ENCODE assay signal across 28 cellular contexts in the genomic region with DNA sequence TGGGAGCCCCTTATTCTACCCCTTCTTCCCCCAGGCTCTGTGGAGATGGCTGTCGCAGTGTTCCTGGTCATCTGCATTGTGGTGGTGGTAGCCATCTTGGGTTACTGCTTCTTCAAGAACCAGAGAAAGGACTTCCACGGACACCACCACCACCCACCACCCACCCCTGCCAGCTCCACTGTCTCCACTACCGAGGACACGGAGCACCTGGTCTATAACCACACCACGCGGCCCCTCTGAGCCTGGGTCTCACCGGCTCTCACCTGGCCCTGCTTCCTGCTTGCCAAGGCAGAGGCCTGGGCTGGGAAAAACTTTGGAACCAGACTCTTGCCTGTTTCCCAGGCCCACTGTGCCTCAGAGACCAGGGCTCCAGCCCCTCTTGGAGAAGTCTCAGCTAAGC. TPM values are rescaled to one million over a fixed set of nuclear protein-coding genes. Genes with fewer than 3 reads are reported as not detected.
DNase-seq lines count a peak whose midpoint lies in the region; ATAC-seq, FAIRE-seq and TF ChIP-seq lines count a peak whose summit lies in the region.
"Had no signal": no experiment of that assay in that cellular context is flagged by ENCODE, and none has a peak within 500 bp of the region (broad histone marks: within the 10 kb centered on the region; RNA-seq: fewer than 3 reads in every experiment).

No MANE protein-coding gene starts in this region.

- ATAC-seq in HepG2 (no peak), right lobe of liver (no peak), aorta (ENCODE audit: low FRiP score) (no peak), HG03139 (IDR thresholded peaks at IDR 0.05; ENCODE audit: unreplicated experiment) (no peak)
- ATAC-seq: activated naive CD8-positive, alpha-beta T cell treated with anti-CD3 and anti-CD28 coated beads, Interleukin-2, amount 50 U/mL, for 24 hours had no signal

- peak overlapping the region; percentile 10; the same call in 1 of the 2 replicates for H3K9ac ChIP-seq in HepG2 (ENCODE audit: insufficient read depth, low read depth, low read length)

- H3K4me2 ChIP-seq in HepG2 (ENCODE audit: low read depth, low read length) (peak overlapping the region; percentile 83; the same call in 1 of the 2 replicates), osteoblast (ENCODE audit: insufficient read depth, low read length) (no peak overlapping the region)

- no TSS peak for BruUV-seq in HepG2 (replicated peaks; lab: Mats Ljungman, UMichigan)

- H2AFZ ChIP-seq in HepG2 (ENCODE audit: low read length), result peak overlapping the region; percentile 76
- no peak overlapping the region for H2AFZ ChIP-seq in osteoblast (ENCODE audit: low read length)

- CTCF ChIA-PET in HepG2 (lab: Yijun Ruan, JAX; ENCODE audit: low intra/inter-chr PET ratio, low total read pairs), result interaction anchor here (3.8 kb wide), 1 partner anchor 37 kb away, joined by 80 read pairs; the partner anchor contains the start of gene VPS18

- H3K9me3 ChIP-seq in HepG2 (ENCODE audit: low read length), result no peaks in the 10 kb centered on the region
- no peaks in the 10 kb centered on the region for H3K9me3 ChIP-seq in right lobe of liver
- H3K9me3 ChIP-seq in osteoblast (ENCODE audit: low read depth, low read length), result no peaks in the 10 kb centered on the region
- H3K9me3 ChIP-seq in aorta (ENCODE audit: control insufficient read depth, low read length), result no peaks in the 10 kb centered on the region
- H3K9me3 ChIP-seq: gastroesophageal sphincter, uterus had no signal

- FAIRE-seq in HepG2 (lab: Jason Lieb, UNC), result no peak
- FAIRE-seq: G401.6 had no signal

- H3K4me3 ChIP-seq in HepG2 (replicated peaks in 1 of 3; ENCODE audit: insufficient read depth in 1 of 3, low read depth in 2 of 3, low read length in 3 of 3) (no peak overlapping the region), right lobe of liver (no peak overlapping the region), osteoblast (ENCODE audit: insufficient read depth, low read length) (no peak overlapping the region), aorta (ENCODE audit: low read length in 2 of 2) (no peak overlapping the region)
- H3K4me3 ChIP-seq: gastroesophageal sphincter, uterus had no signal

- H3K4me1 ChIP-seq in HepG2 (ENCODE audit: insufficient read depth, low read length), result peaks cover 59% of the 10 kb centered on the region
- no peaks in the 10 kb centered on the region for H3K4me1 ChIP-seq in right lobe of liver
- H3K4me1 ChIP-seq in osteoblast (ENCODE audit: insufficient read depth, low read length), result no peaks in the 10 kb centered on the region
- no peaks in the 10 kb centered on the region for H3K4me1 ChIP-seq in aorta (ENCODE audit: control insufficient read depth in 1 of 2, insufficient read depth in 2 of 2, low read length in 2 of 2)
- H3K4me1 ChIP-seq: uterus had no signal

- in situ Hi-C loops in HepG2 (cut with HindIII; ENCODE audit: extremely low pct_ligation_motif_present, low pct_unique_long_range_greater_than_20kb), result loop anchor here (5.0 kb wide), 1 partner anchor 36 kb away; the partner anchor contains the start of gene VPS18

- peaks cover 5% of the 10 kb centered on the region for H3K27me3 Mint-ChIP-seq in chondrocyte (ENCODE audit: low read depth)
- H3K27me3 Mint-ChIP-seq: activated naive CD8-positive, alpha-beta T cell treated with anti-CD3 and anti-CD28 coated beads, Interleukin-2, amount 50 U/mL, for 24 hours had no signal

- peaks cover 11% of the 10 kb centered on the region for H3K4me1 Mint-ChIP-seq in chondrocyte (ENCODE audit: low read depth)
- H3K4me1 Mint-ChIP-seq: activated naive CD8-positive, alpha-beta T cell treated with anti-CD3 and anti-CD28 coated beads, Interleukin-2, amount 50 U/mL, for 24 hours had no signal

- intact Hi-C loops in HepG2 (cut with micrococcal nuclease; ENCODE audit: unreplicated experiment), result no loop called here
- intact Hi-C loops in right lobe of liver (cut with DNase I), result loop anchor here in 1 of 2 donors (5.0 kb wide), 1 partner anchor 36 kb away; the partner anchor contains the start of gene VPS18
- intact Hi-C loops in aorta (cut with DNase I), result loop anchor here (2.0 to 10.0 kb wide), 2 partner anchors 36 to 328 kb away; no protein-coding TSS in a partner anchor

- TF ChIP-seq POLR2A in HepG2 (IDR thresholded peaks at IDR 0.05; ENCODE audit: insufficient read depth in 1 of 2, low read depth in 2 of 2, low read length in 2 of 2) (no peak), right lobe of liver (IDR thresholded peaks at IDR 0.05) (no peak)

- WGBS in HepG2 (ENCODE audit: low lambda C conversion rate), result 100% methylated on average over 1 of the region's 7 CpGs
- WGBS in right lobe of liver (ENCODE audit: insufficient coverage, low coverage, low lambda C conversion rate, missing lambda C conversion rate), result 63% methylated on average over 3 of the region's 7 CpGs
- 75 to 81% methylated on average over 7 of the region's 7 CpGs for WGBS in aorta, 2 donors

- TF ChIP-seq CTCF in HepG2 (CRISPR knock-in tag; IDR thresholded peaks at IDR 0.05) (no peak), right lobe of liver (IDR thresholded peaks at IDR 0.05) (no peak), chondrocyte (IDR thresholded peaks at IDR 0.05) (no peak), osteoblast (IDR thresholded peaks at IDR 0.05; ENCODE audit: extremely low read depth, low read depth, low read length) (no peak)

- no peaks in the 10 kb centered on the region for H3K9me3 Mint-ChIP-seq in chondrocyte (ENCODE audit: low read depth)
- H3K9me3 Mint-ChIP-seq: activated naive CD8-positive, alpha-beta T cell treated with anti-CD3 and anti-CD28 coated beads, Interleukin-2, amount 50 U/mL, for 24 hours; HFFc6; nephron had no signal

- DNase-seq in HepG2 (ENCODE audit: low spot score) (no peak), right lobe of liver (no peak), chondrocyte (ENCODE audit: low spot score) (peak; percentile 76), osteoblast (ENCODE audit: insufficient read length, low spot score, missing footprints) (peak; percentile 64), aorta (peak; percentile 26 to 59), HT-29 (ENCODE audit: low spot score) (no peak), NCI-H510A treated with DMSO at 0.1 percent for 48 hours (lab: John Stamatoyannopoulos, UW) (no peak)
- DNase-seq: activated CD4-positive, alpha-beta T cell treated with anti-CD3 and anti-CD28 coated beads, Interleukin-2, amount 50 U/mL, for 4 hours; activated effector memory CD4-positive, alpha-beta T cell treated with anti-CD3 and anti-CD28 coated beads, Interleukin-2, amount 50 U/mL, for 16 hours; activated naive CD8-positive, alpha-beta T cell treated with anti-CD3 and anti-CD28 coated beads, Interleukin-2, amount 50 U/mL, for 24 hours; C1 segment of cervical spinal cord; DMS 273 treated with DMSO at 0.1 percent for 48 hours; erythroblast; HFFc6; mesendoderm; NCI-H187; SIG-M5; stimulated activated CD8-positive, alpha-beta memory T cell treated with anti-CD3 and anti-CD28 coated beads, Interleukin-4, amount 100 ng/mL, for 48 hours; uterus; WERI-Rb-1 had no signal

- H3K36me3 Mint-ChIP-seq in chondrocyte (ENCODE audit: low read depth), result no peaks in the 10 kb centered on the region

- TF ChIP-seq EP300 in HepG2 (IDR thresholded peaks at IDR 0.05; ENCODE audit: low read depth in 2 of 2, low read length in 2 of 2) (no peak), HepG2 (CRISPR knock-in tag; IDR thresholded peaks at IDR 0.05; ENCODE audit: borderline replicate concordance) (no peak)

- H4K20me1 ChIP-seq in HepG2 (ENCODE audit: insufficient read depth, low read length), result no peaks in the 10 kb centered on the region
- H4K20me1 ChIP-seq in osteoblast (ENCODE audit: insufficient read depth, low read length), result no peaks in the 10 kb centered on the region

- H3K79me2 ChIP-seq in HepG2 (ENCODE audit: insufficient read depth, low read length) (no peaks in the 10 kb centered on the region), osteoblast (ENCODE audit: insufficient read depth, low read length) (no peaks in the 10 kb centered on the region)

- H3K36me3 ChIP-seq in HepG2 (replicated peaks in 1 of 2; ENCODE audit: control insufficient read depth in 1 of 2, insufficient read depth in 2 of 2, low read length in 2 of 2), result no peaks in the 10 kb centered on the region
- H3K36me3 ChIP-seq in right lobe of liver, result no peaks in the 10 kb centered on the region
- no peaks in the 10 kb centered on the region for H3K36me3 ChIP-seq in osteoblast (ENCODE audit: insufficient read depth, low read length)
- no peaks in the 10 kb centered on the region for H3K36me3 ChIP-seq in aorta (ENCODE audit: control insufficient read depth in 1 of 2, insufficient read depth in 2 of 2, low read length in 1 of 2)
- H3K36me3 ChIP-seq: gastroesophageal sphincter, uterus, WERI-Rb-1 had no signal

- POLR2A ChIA-PET in HepG2 (lab: Yijun Ruan, JAX), result interaction anchor here (1.3 to 3.1 kb wide), 2 partner anchors 38 to 64 kb away, joined by 7 to 40 read pairs; partner anchors contain the start of gene VPS18

- no peak for TF ChIP-seq RAD21 in HepG2 (CRISPR knock-in tag; IDR thresholded peaks at IDR 0.05)

- H3K27me3 ChIP-seq in HepG2 (ENCODE audit: control insufficient read depth in 1 of 2, insufficient read depth in 2 of 2, low read length in 2 of 2) (no peaks in the 10 kb centered on the region), right lobe of liver (no peaks in the 10 kb centered on the region), osteoblast (ENCODE audit: insufficient read depth, low read length) (no peaks in the 10 kb centered on the region), aorta (ENCODE audit: control insufficient read depth in 1 of 2, insufficient read depth in 2 of 2, low read length in 1 of 2) (no peaks in the 10 kb centered on the region)
- H3K27me3 ChIP-seq: uterus had no signal

- no peak overlapping the region for H3K27ac Mint-ChIP-seq in chondrocyte (ENCODE audit: unreplicated experiment)
- H3K27ac Mint-ChIP-seq: activated naive CD8-positive, alpha-beta T cell treated with anti-CD3 and anti-CD28 coated beads, Interleukin-2, amount 50 U/mL, for 24 hours; HFFc6 had no signal

- H3K27ac ChIP-seq in HepG2 (ENCODE audit: extremely low read length, insufficient read depth, low read length) (no peak overlapping the region), right lobe of liver (no peak overlapping the region), osteoblast (ENCODE audit: low read depth, low read length) (no peak overlapping the region), aorta (ENCODE audit: low read depth in 1 of 2, low read length in 2 of 2) (no peak overlapping the region)
- H3K27ac ChIP-seq: gastroesophageal sphincter, uterus had no signal

- no peak overlapping the region for H3K4me3 Mint-ChIP-seq in chondrocyte (ENCODE audit: unreplicated experiment)
- H3K4me3 Mint-ChIP-seq: activated naive CD8-positive, alpha-beta T cell treated with anti-CD3 and anti-CD28 coated beads, Interleukin-2, amount 50 U/mL, for 24 hours; HFFc6; nephron had no signal

RNA-seq across cellular contexts. Expression of gene SPINT1, which starts 12.9 kb away (rescaled TPM):
- total RNA-seq in HepG2 (2016; rRNA removed; fragmentation: Illumina TruSeq; extraction: Trizol), result 0.45 and 0.49 TPM in 2 replicates
- 0.10 and 0.44 TPM in 2 replicates for total RNA-seq in HepG2 (2016; cell fraction: cytosol; rRNA removed; fragmentation: Illumina TruSeq; extraction: Trizol; ENCODE audit: low read depth)
- total RNA-seq in HepG2 (2016; cell fraction: insoluble cytoplasmic fraction; rRNA removed; fragmentation: Illumina TruSeq; extraction: Trizol), result 0.21 and 0.50 TPM in 2 replicates
- total RNA-seq in HepG2 (2016; cell fraction: membrane; rRNA removed; fragmentation: Illumina TruSeq; extraction: Trizol), result 0.14 and 0.25 TPM in 2 replicates
- total RNA-seq in HepG2 (2016; cell fraction: nucleus; rRNA removed; fragmentation: Illumina TruSeq; extraction: Trizol), result 0.88 and 2.1 TPM in 2 replicates
- 2.5 and 2.8 TPM in 2 replicates for polyA plus RNA-seq in HepG2 (2011; rRNA removed)
- polyA plus RNA-seq in HepG2 (2011; cell fraction: cytosol; rRNA removed), result 3.4 and 3.9 TPM in 2 replicates
- 7.6 and 10.2 TPM in 2 replicates for polyA plus RNA-seq in HepG2 (2011; cell fraction: nucleus; rRNA removed)
- polyA plus RNA-seq in HepG2 (2012), result 2.7 and 2.9 TPM in 2 replicates
- 0.20 and 0.25 TPM in 2 replicates for polyA plus RNA-seq in HepG2 (2016; cell fraction: cytosol; fragmentation: Illumina TruSeq; extraction: Trizol; ENCODE audit: low read depth)
- 0.21 and 0.37 TPM in 2 replicates for polyA plus RNA-seq in HepG2 (2016; cell fraction: insoluble cytoplasmic fraction; fragmentation: Illumina TruSeq; extraction: Trizol; ENCODE audit: low read depth)
- polyA plus RNA-seq in HepG2 (2016; cell fraction: membrane; fragmentation: Illumina TruSeq; extraction: Trizol; ENCODE audit: low read depth), result 0.24 and 0.43 TPM in 2 replicates
- 3.0 TPM in 2 replicates for polyA plus RNA-seq in HepG2 (2016; cell fraction: nucleus; fragmentation: Illumina TruSeq; extraction: Trizol; ENCODE audit: insufficient read depth, low read depth)
- 0.37 and 3.2 TPM in 2 replicates for polyA minus RNA-seq in HepG2 (2011; rRNA and poly(A)+ RNA removed; ENCODE audit: low replicate concordance)
- 2.2 TPM in 2 replicates for polyA minus RNA-seq in HepG2 (2011; cell fraction: cytosol; rRNA and poly(A)+ RNA removed)
- 1.0 and 2.6 TPM in 2 replicates for polyA minus RNA-seq in HepG2 (2011; cell fraction: nucleus; rRNA and poly(A)+ RNA removed)
- total RNA-seq in right lobe of liver, result 1 to 10 TPM; 1.1 to 7.9 (median 3.0) TPM
- total RNA-seq in chondrocyte, result 0.87 to 2.0 TPM (median 0.87 TPM) in 3 replicates
- total RNA-seq in osteoblast, result 0.72 and 0.88 TPM in 2 replicates
- 1 to 10 TPM; 2.4 to 3.9 TPM for total RNA-seq in aorta
- 10 to 100 TPM in 1 of 2 donors, 1 to 10 TPM in 1; 1.9 to 15.5 TPM for polyA plus RNA-seq in aorta
- 481 and 534 TPM in 2 replicates for total RNA-seq in HT-29 (2014; rRNA removed; shearing (Covaris generic))

RNA-seq across cellular contexts. Expression of gene RHOV, which starts 17.3 kb away (rescaled TPM):
- total RNA-seq in HepG2 (2016; rRNA removed; fragmentation: Illumina TruSeq; extraction: Trizol), result 0.15 and 0.18 TPM in 2 replicates
- total RNA-seq in HepG2 (2016; cell fraction: cytosol; rRNA removed; fragmentation: Illumina TruSeq; extraction: Trizol; ENCODE audit: low read depth), result not detected in 2 replicates
- 0.15 TPM in 1 of 2 replicates, not detected in the other for total RNA-seq in HepG2 (2016; cell fraction: insoluble cytoplasmic fraction; rRNA removed; fragmentation: Illumina TruSeq; extraction: Trizol)
- 0.09 and 0.10 TPM in 2 replicates for total RNA-seq in HepG2 (2016; cell fraction: membrane; rRNA removed; fragmentation: Illumina TruSeq; extraction: Trizol)
- total RNA-seq in HepG2 (2016; cell fraction: nucleus; rRNA removed; fragmentation: Illumina TruSeq; extraction: Trizol), result not detected in 2 replicates
- 0.07 and 0.17 TPM in 2 replicates for polyA plus RNA-seq in HepG2 (2011; rRNA removed)
- 0.08 and 0.09 TPM in 2 replicates for polyA plus RNA-seq in HepG2 (2011; cell fraction: cytosol; rRNA removed)
- polyA plus RNA-seq in HepG2 (2011; cell fraction: nucleus; rRNA removed), result not detected in 2 replicates
- not detected in 2 replicates for polyA plus RNA-seq in HepG2 (2012)
- polyA plus RNA-seq in HepG2 (2016; cell fraction: cytosol; fragmentation: Illumina TruSeq; extraction: Trizol; ENCODE audit: low read depth), result 0.07 TPM in 1 of 2 replicates, not detected in the other
- 0.17 and 0.19 TPM in 2 replicates for polyA plus RNA-seq in HepG2 (2016; cell fraction: insoluble cytoplasmic fraction; fragmentation: Illumina TruSeq; extraction: Trizol; ENCODE audit: low read depth)
- 0.10 TPM in 1 of 2 replicates, not detected in the other for polyA plus RNA-seq in HepG2 (2016; cell fraction: membrane; fragmentation: Illumina TruSeq; extraction: Trizol; ENCODE audit: low read depth)
- polyA plus RNA-seq in HepG2 (2016; cell fraction: nucleus; fragmentation: Illumina TruSeq; extraction: Trizol; ENCODE audit: insufficient read depth, low read depth), result 0.27 and 0.37 TPM in 2 replicates
- 43.4 TPM in 1 of 2 replicates, not detected in the other for polyA minus RNA-seq in HepG2 (2011; rRNA and poly(A)+ RNA removed; ENCODE audit: low replicate concordance)
- 0.40 and 0.70 TPM in 2 replicates for polyA minus RNA-seq in HepG2 (2011; cell fraction: cytosol; rRNA and poly(A)+ RNA removed)
- polyA minus RNA-seq in HepG2 (2011; cell fraction: nucleus; rRNA and poly(A)+ RNA removed), result not detected in 2 replicates
- not detected for total RNA-seq in right lobe of liver
- total RNA-seq in chondrocyte, result 0.12 to 0.31 TPM in 2 of 3 replicates, not detected in the other
- 0.36 TPM in 1 of 2 replicates, not detected in the other for total RNA-seq in osteoblast
- total RNA-seq in aorta, result under 1 TPM; 0.19 to 0.30 TPM
- polyA plus RNA-seq in aorta, result under 1 TPM in 1 of 2 donors, not detected in 1; 0.15 TPM
- 30.4 and 33.5 TPM in 2 replicates for total RNA-seq in HT-29 (2014; rRNA removed; shearing (Covaris generic))
- total RNA-seq: pulmonary artery endothelial cell had no signal

RNA-seq across cellular contexts. Expression of gene PPP1R14D, which starts 28.2 kb away (rescaled TPM):
- total RNA-seq in HepG2 (2016; rRNA removed; fragmentation: Illumina TruSeq; extraction: Trizol) (0.49 and 0.53 TPM in 2 replicates), right lobe of liver (not detected), chondrocyte (not detected in 3 replicates), osteoblast (not detected in 2 replicates), aorta (not detected)
- total RNA-seq in HepG2 (2016; cell fraction: cytosol; rRNA removed; fragmentation: Illumina TruSeq; extraction: Trizol; ENCODE audit: low read depth), result not detected in 2 replicates
- total RNA-seq in HepG2 (2016; cell fraction: insoluble cytoplasmic fraction; rRNA removed; fragmentation: Illumina TruSeq; extraction: Trizol), result 0.52 and 0.55 TPM in 2 replicates
- 0.34 TPM in 2 replicates for total RNA-seq in HepG2 (2016; cell fraction: membrane; rRNA removed; fragmentation: Illumina TruSeq; extraction: Trizol)
- total RNA-seq in HepG2 (2016; cell fraction: nucleus; rRNA removed; fragmentation: Illumina TruSeq; extraction: Trizol), result not detected in 2 replicates
- polyA plus RNA-seq in HepG2 (2011; rRNA removed) (0.47 and 0.55 TPM in 2 replicates), aorta (10 to 100 TPM in 1 of 2 donors, not detected in 1; 22.3 TPM)
- 0.81 and 0.82 TPM in 2 replicates for polyA plus RNA-seq in HepG2 (2011; cell fraction: cytosol; rRNA removed)
- 0.35 and 0.62 TPM in 2 replicates for polyA plus RNA-seq in HepG2 (2011; cell fraction: nucleus; rRNA removed)
- polyA plus RNA-seq in HepG2 (2012), result 0.68 TPM in 2 replicates
- not detected in 2 replicates for polyA plus RNA-seq in HepG2 (2016; cell fraction: cytosol; fragmentation: Illumina TruSeq; extraction: Trizol; ENCODE audit: low read depth)
- polyA plus RNA-seq in HepG2 (2016; cell fraction: insoluble cytoplasmic fraction; fragmentation: Illumina TruSeq; extraction: Trizol; ENCODE audit: low read depth), result 0.46 and 0.48 TPM in 2 replicates
- not detected in 2 replicates for polyA plus RNA-seq in HepG2 (2016; cell fraction: membrane; fragmentation: Illumina TruSeq; extraction: Trizol; ENCODE audit: low read depth)
- polyA plus RNA-seq in HepG2 (2016; cell fraction: nucleus; fragmentation: Illumina TruSeq; extraction: Trizol; ENCODE audit: insufficient read depth, low read depth), result not detected in 2 replicates
- 0.21 TPM in 1 of 2 replicates, not detected in the other for polyA minus RNA-seq in HepG2 (2011; rRNA and poly(A)+ RNA removed; ENCODE audit: low replicate concordance)
- polyA minus RNA-seq in HepG2 (2011; cell fraction: cytosol; rRNA and poly(A)+ RNA removed), result not detected in 2 replicates
- polyA minus RNA-seq in HepG2 (2011; cell fraction: nucleus; rRNA and poly(A)+ RNA removed), result 0.87 TPM in 1 of 2 replicates, not detected in the other
- total RNA-seq in HT-29 (2014; rRNA removed; shearing (Covaris generic)), result 2.5 and 6.1 TPM in 2 replicates
- total RNA-seq: A673, bronchial epithelial cell, gastroesophageal sphincter, HFFc6, kidney epithelial cell, pulmonary artery endothelial cell, uterus had no signal

RNA-seq across cellular contexts. Expression of gene VPS18, which starts 37.5 kb away (rescaled TPM):
- total RNA-seq in HepG2 (2016; rRNA removed; fragmentation: Illumina TruSeq; extraction: Trizol) (15.8 and 17.0 TPM in 2 replicates), right lobe of liver (10 to 100 TPM in 5 of 6 experiments, 1 to 10 TPM in 1; 8.4 to 24.7 (median 12.9) TPM), chondrocyte (29.4 to 35.6 TPM (median 33.0 TPM) in 3 replicates), osteoblast (55.4 and 60.8 TPM in 2 replicates), aorta (10 to 100 TPM; 18.6 to 22.5 TPM)
- 1.2 and 1.9 TPM in 2 replicates for total RNA-seq in HepG2 (2016; cell fraction: cytosol; rRNA removed; fragmentation: Illumina TruSeq; extraction: Trizol; ENCODE audit: low read depth)
- 14.9 and 16.0 TPM in 2 replicates for total RNA-seq in HepG2 (2016; cell fraction: insoluble cytoplasmic fraction; rRNA removed; fragmentation: Illumina TruSeq; extraction: Trizol)
- total RNA-seq in HepG2 (2016; cell fraction: membrane; rRNA removed; fragmentation: Illumina TruSeq; extraction: Trizol), result 3.9 and 4.3 TPM in 2 replicates
- 9.9 and 11.2 TPM in 2 replicates for total RNA-seq in HepG2 (2016; cell fraction: nucleus; rRNA removed; fragmentation: Illumina TruSeq; extraction: Trizol)
- polyA plus RNA-seq in HepG2 (2011; rRNA removed) (5.8 and 7.4 TPM in 2 replicates), aorta (10 to 100 TPM in 1 of 2 donors, 1 to 10 TPM in 1; 5.5 to 10.3 TPM)
- polyA plus RNA-seq in HepG2 (2011; cell fraction: cytosol; rRNA removed), result 6.0 and 7.5 TPM in 2 replicates
- 9.2 and 9.4 TPM in 2 replicates for polyA plus RNA-seq in HepG2 (2011; cell fraction: nucleus; rRNA removed)
- 5.0 and 5.3 TPM in 2 replicates for polyA plus RNA-seq in HepG2 (2012)
- polyA plus RNA-seq in HepG2 (2016; cell fraction: cytosol; fragmentation: Illumina TruSeq; extraction: Trizol; ENCODE audit: low read depth), result 0.57 and 0.62 TPM in 2 replicates
- polyA plus RNA-seq in HepG2 (2016; cell fraction: insoluble cytoplasmic fraction; fragmentation: Illumina TruSeq; extraction: Trizol; ENCODE audit: low read depth), result 9.1 and 10.3 TPM in 2 replicates
- polyA plus RNA-seq in HepG2 (2016; cell fraction: membrane; fragmentation: Illumina TruSeq; extraction: Trizol; ENCODE audit: low read depth), result 1.1 and 1.8 TPM in 2 replicates
- polyA plus RNA-seq in HepG2 (2016; cell fraction: nucleus; fragmentation: Illumina TruSeq; extraction: Trizol; ENCODE audit: insufficient read depth, low read depth), result 13.2 and 13.9 TPM in 2 replicates
- polyA minus RNA-seq in HepG2 (2011; rRNA and poly(A)+ RNA removed; ENCODE audit: low replicate concordance), result 42.6 and 112 TPM in 2 replicates
- 11.8 and 12.4 TPM in 2 replicates for polyA minus RNA-seq in HepG2 (2011; cell fraction: cytosol; rRNA and poly(A)+ RNA removed)
- polyA minus RNA-seq in HepG2 (2011; cell fraction: nucleus; rRNA and poly(A)+ RNA removed), result 9.3 and 9.8 TPM in 2 replicates
- total RNA-seq in HT-29 (2014; rRNA removed; shearing (Covaris generic)), result 66.8 and 75.8 TPM in 2 replicates

RNA-seq across cellular contexts. Expression of gene DNAJC17, which starts 49.5 kb away (rescaled TPM):
- total RNA-seq in HepG2 (2016; rRNA removed; fragmentation: Illumina TruSeq; extraction: Trizol) (26.5 and 30.2 TPM in 2 replicates), right lobe of liver (10 to 100 TPM in 5 of 6 experiments, 1 to 10 TPM in 1; 7.8 to 23.7 (median 17.7) TPM), chondrocyte (26.4 to 31.8 TPM (median 29.1 TPM) in 3 replicates), osteoblast (14.8 and 15.6 TPM in 2 replicates), aorta (10 to 100 TPM; 29.4 to 34.7 TPM)
- 6.4 and 7.8 TPM in 2 replicates for total RNA-seq in HepG2 (2016; cell fraction: cytosol; rRNA removed; fragmentation: Illumina TruSeq; extraction: Trizol; ENCODE audit: low read depth)
- total RNA-seq in HepG2 (2016; cell fraction: insoluble cytoplasmic fraction; rRNA removed; fragmentation: Illumina TruSeq; extraction: Trizol), result 30.1 and 30.4 TPM in 2 replicates
- 7.4 and 8.6 TPM in 2 replicates for total RNA-seq in HepG2 (2016; cell fraction: membrane; rRNA removed; fragmentation: Illumina TruSeq; extraction: Trizol)
- total RNA-seq in HepG2 (2016; cell fraction: nucleus; rRNA removed; fragmentation: Illumina TruSeq; extraction: Trizol), result 17.9 and 19.3 TPM in 2 replicates
- polyA plus RNA-seq in HepG2 (2011; rRNA removed) (22.2 and 23.0 TPM in 2 replicates), aorta (10 to 100 TPM; 20.5 to 75.9 TPM)
- polyA plus RNA-seq in HepG2 (2011; cell fraction: cytosol; rRNA removed), result 25.4 and 31.1 TPM in 2 replicates
- 71.0 and 88.9 TPM in 2 replicates for polyA plus RNA-seq in HepG2 (2011; cell fraction: nucleus; rRNA removed)
- 15.6 and 17.8 TPM in 2 replicates for polyA plus RNA-seq in HepG2 (2012)
- polyA plus RNA-seq in HepG2 (2016; cell fraction: cytosol; fragmentation: Illumina TruSeq; extraction: Trizol; ENCODE audit: low read depth), result 4.4 TPM in 2 replicates
- polyA plus RNA-seq in HepG2 (2016; cell fraction: insoluble cytoplasmic fraction; fragmentation: Illumina TruSeq; extraction: Trizol; ENCODE audit: low read depth), result 27.5 and 28.1 TPM in 2 replicates
- polyA plus RNA-seq in HepG2 (2016; cell fraction: membrane; fragmentation: Illumina TruSeq; extraction: Trizol; ENCODE audit: low read depth), result 3.8 and 5.1 TPM in 2 replicates
- 36.5 and 39.9 TPM in 2 replicates for polyA plus RNA-seq in HepG2 (2016; cell fraction: nucleus; fragmentation: Illumina TruSeq; extraction: Trizol; ENCODE audit: insufficient read depth, low read depth)
- 9.9 and 24.8 TPM in 2 replicates for polyA minus RNA-seq in HepG2 (2011; rRNA and poly(A)+ RNA removed; ENCODE audit: low replicate concordance)
- 5.3 and 10.7 TPM in 2 replicates for polyA minus RNA-seq in HepG2 (2011; cell fraction: cytosol; rRNA and poly(A)+ RNA removed)
- polyA minus RNA-seq in HepG2 (2011; cell fraction: nucleus; rRNA and poly(A)+ RNA removed), result 27.2 and 33.7 TPM in 2 replicates
- 47.9 and 53.5 TPM in 2 replicates for total RNA-seq in HT-29 (2014; rRNA removed; shearing (Covaris generic))

Comparison
In these comparisons a context has a peak if more than half of its experiments do, and no peak if none do; other contexts are left out.
1. DNase-seq: peak in chondrocyte (single experiment), osteoblast (single experiment) and aorta (2 of 2); none in HepG2 (single experiment), right lobe of liver (0 of 3), HT-29 (single experiment) and NCI-H510A treated with DMSO at 0.1 percent for 48 hours (single experiment).
2. RNA of gene SPINT1, which starts 12.9 kb away (total RNA-seq): 481 to 534 TPM in HT-29; 2.4 to 3.9 TPM in aorta, 1.1 to 7.9 TPM in right lobe of liver, 0.87 to 2.0 TPM in chondrocyte, 0.72 to 0.88 TPM in osteoblast and 0.10 to 2.1 TPM in HepG2; every median in the first group is over 10 times any median in the second.
3. RNA of gene RHOV, which starts 17.3 kb away (total RNA-seq): 30.4 to 33.5 TPM in HT-29; 0.36 TPM in osteoblast, 0.19 to 0.30 TPM in aorta, 0.09 to 0.18 TPM in HepG2, 0.12 to 0.31 TPM in chondrocyte and not detected in right lobe of liver; every median in the first group is over 10 times any median in the second.